In genomic region chr12:62267490-62267889, GRCh38 we compare ENCODE assay signal across 12 cellular contexts. TPM values are rescaled to one million over a fixed set of nuclear protein-coding genes. Genes with fewer than 3 reads are reported as not detected.
DNase-seq lines count a peak whose midpoint lies in the region; ATAC-seq lines count a peak whose summit lies in the region.
"Had no signal": no experiment of that assay in that cellular context is flagged by ENCODE, and none has a peak within 500 bp of the region (broad histone marks: within the 10 kb centered on the region; RNA-seq: fewer than 3 reads in every experiment).

No MANE protein-coding gene starts in this region.

- H3K9me3 Mint-ChIP-seq in CD4-positive, CD25-positive, alpha-beta regulatory T cell = no peaks in the 10 kb centered on the region
- no peaks in the 10 kb centered on the region for H3K9me3 Mint-ChIP-seq in activated naive CD4-positive, alpha-beta T cell treated with anti-CD3 and anti-CD28 coated beads, Interleukin-2, amount 50 U/mL, for 72 hours

- H3K36me3 Mint-ChIP-seq in CD4-positive, CD25-positive, alpha-beta regulatory T cell = peaks cover 16% of the 10 kb centered on the region
- peaks cover 11 to 21% of the 10 kb centered on the region in 2 donors for H3K36me3 Mint-ChIP-seq in activated naive CD4-positive, alpha-beta T cell treated with anti-CD3 and anti-CD28 coated beads, Interleukin-2, amount 50 U/mL, for 72 hours

- H3K27me3 Mint-ChIP-seq in CD4-positive, CD25-positive, alpha-beta regulatory T cell = no peaks in the 10 kb centered on the region

- H3K4me1 ChIP-seq in CD4-positive, CD25-positive, alpha-beta regulatory T cell (ENCODE audit: control insufficient read depth, insufficient read depth, low read length, poor library complexity, severe bottlenecking) = peaks cover 84% of the 10 kb centered on the region

- no peaks in the 10 kb centered on the region for H3K9me3 ChIP-seq in CD4-positive, CD25-positive, alpha-beta regulatory T cell (ENCODE audit: control insufficient read depth in 2 of 2, low read length in 2 of 2)
- H3K9me3 ChIP-seq: tibial artery had no signal

- H3K36me3 ChIP-seq in CD4-positive, CD25-positive, alpha-beta regulatory T cell (ENCODE audit: control insufficient read depth, insufficient read depth, low read length) = peaks cover 21% of the 10 kb centered on the region
- H3K36me3 ChIP-seq: tibial artery had no signal

- peaks cover 44 to 92% (median 74%) of the 10 kb centered on the region in 4 donors for H3K4me1 Mint-ChIP-seq in CD4-positive, CD25-positive, alpha-beta regulatory T cell

- no peaks in the 10 kb centered on the region for H3K27me3 ChIP-seq in CD4-positive, CD25-positive, alpha-beta regulatory T cell (ENCODE audit: control insufficient read depth, insufficient read depth, low read length)
- H3K27me3 ChIP-seq: tibial artery had no signal

- H3K4me3 Mint-ChIP-seq in CD4-positive, CD25-positive, alpha-beta regulatory T cell = peak overlapping the region; percentile 68 to 99 (median 82)

- peak overlapping the region; percentile 8 to 87 (median 52) for H3K27ac Mint-ChIP-seq in CD4-positive, CD25-positive, alpha-beta regulatory T cell
- peak overlapping the region; percentile 8 to 9 for H3K27ac Mint-ChIP-seq in activated naive CD4-positive, alpha-beta T cell treated with anti-CD3 and anti-CD28 coated beads, Interleukin-2, amount 50 U/mL, for 72 hours

- DNase-seq in CD4-positive, CD25-positive, alpha-beta regulatory T cell = no peak
- no peak for DNase-seq in activated naive CD4-positive, alpha-beta T cell treated with anti-CD3 and anti-CD28 coated beads, Interleukin-2, amount 50 U/mL, for 72 hours (ENCODE audit: low spot score in 2 of 2)
- DNase-seq in NCI-H2029 (lab: John Stamatoyannopoulos, UW) (no peak), HK-2 (ENCODE audit: unreplicated experiment) (no peak), activated gamma-delta T cell (lab: John Stamatoyannopoulos, UW) (no peak), ureter (ENCODE audit: low spot score) (no peak)
- DNase-seq: NCI-H226, SHP77 treated with DMSO at 0.1 percent for 48 hours, tibial artery had no signal

- peak overlapping the region; percentile 100 for H3K4me3 ChIP-seq in CD4-positive, CD25-positive, alpha-beta regulatory T cell (ENCODE audit: low read depth, low read length)
- H3K4me3 ChIP-seq: tibial artery had no signal

- H3K27ac ChIP-seq in CD4-positive, CD25-positive, alpha-beta regulatory T cell (ENCODE audit: insufficient read depth, low read length, poor library complexity, severe bottlenecking) = peak overlapping the region; percentile 99
- H3K27ac ChIP-seq: tibial artery had no signal

- ATAC-seq in CD4-positive, CD25-positive, alpha-beta regulatory T cell (ENCODE audit: low read depth in 2 of 2) = peak in 1 of 2 donors; percentile 29
- ATAC-seq in GM18861 (IDR thresholded peaks at IDR 0.05; ENCODE audit: unreplicated experiment) = peak; percentile 38
- ATAC-seq in HG02852 (IDR thresholded peaks at IDR 0.05; ENCODE audit: unreplicated experiment) = peak; percentile 57
- ATAC-seq in activated naive CD4-positive, alpha-beta T cell treated with anti-CD3 and anti-CD28 coated beads, Interleukin-2, amount 50 U/mL, for 72 hours = no peak
- ATAC-seq: left lobe of liver had no signal

RNA-seq across cellular contexts. Expression of gene USP15, which starts 7.3 kb away (rescaled TPM):
- 417 TPM for total RNA-seq in CD4-positive, CD25-positive, alpha-beta regulatory T cell
- polyA plus RNA-seq in CD4-positive, CD25-positive, alpha-beta regulatory T cell = 100 to 1,000 TPM; 183 to 214 (median 201) TPM
- 100 to 1,000 TPM; 114 to 122 TPM for total RNA-seq in activated naive CD4-positive, alpha-beta T cell treated with anti-CD3 and anti-CD28 coated beads, Interleukin-2, amount 50 U/mL, for 72 hours
- 91.1 TPM for total RNA-seq in ureter

Comparison
In these comparisons a context has a peak if more than half of its experiments do, and no peak if none do; other contexts are left out.
1. ATAC-seq: peak in GM18861 (single experiment) and HG02852 (single experiment); none in activated naive CD4-positive, alpha-beta T cell treated with anti-CD3 and anti-CD28 coated beads, Interleukin-2, amount 50 U/mL, for 72 hours (0 of 2).